ENCODE assay signal across 30 cellular contexts in the genomic region with DNA sequence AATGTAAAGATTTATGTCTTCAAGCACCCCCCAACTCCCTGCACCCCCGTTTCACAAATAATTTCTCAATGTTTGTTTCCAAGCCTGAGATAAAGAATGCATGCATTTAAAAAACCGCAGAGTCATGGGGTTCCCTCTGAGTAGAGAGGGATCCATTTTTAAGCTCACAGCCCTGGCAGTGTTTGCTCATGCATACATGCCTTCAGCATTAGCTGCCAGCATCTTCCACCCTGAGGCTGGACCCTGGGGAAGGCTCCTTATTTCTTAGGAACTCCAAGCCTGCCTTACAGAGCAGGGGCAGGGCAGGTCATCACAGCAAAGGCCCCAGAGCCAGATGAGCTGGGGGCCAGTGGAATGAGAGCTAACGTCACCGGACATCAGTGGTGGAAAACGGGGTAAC. TPM values are rescaled to one million over a fixed set of nuclear protein-coding genes. Genes with fewer than 3 reads are reported as not detected.
A peak's percentile ranks its signal among the peaks of the same experiment; 100 is the strongest.
DNase-seq lines count a peak whose midpoint lies in the region; FAIRE-seq and TF ChIP-seq lines count a peak whose summit lies in the region.
"Had no signal": no experiment of that assay in that cellular context is flagged by ENCODE, and none has a peak within 500 bp of the region (broad histone marks: within the 10 kb centered on the region; RNA-seq: fewer than 3 reads in every experiment).

No MANE protein-coding gene starts in this region.

- H3K4me1 Mint-ChIP-seq in H9 (peaks cover 4 to 15% of the 10 kb centered on the region in 2 experiments; a peak in 2 of 4 replicates), brain (peaks cover 82% of the 10 kb centered on the region)

- no peak overlapping the region for H3T11ph ChIP-seq in H9 (ENCODE audit: low read length)

- no peak overlapping the region for H4K8ac ChIP-seq in H9 (replicated peaks; ENCODE audit: insufficient read length, low read depth, low read length)

- H2BK15ac ChIP-seq in H9 (ENCODE audit: low read depth, low read length): no peak overlapping the region

- H3K23me2 ChIP-seq in H9 (ENCODE audit: insufficient read length, low read depth, low read length, poor library complexity, severe bottlenecking): no peaks in the 10 kb centered on the region

- no peaks in the 10 kb centered on the region for H4K20me1 ChIP-seq in H9 (ENCODE audit: control insufficient read depth, insufficient read depth, insufficient read length)

- FAIRE-seq in D721Med (lab: Jason Lieb, UNC): no peak
- FAIRE-seq: GM12892, RCC 7860 had no signal

- TF ChIP-seq CTCF in 22Rv1 (IDR thresholded peaks at IDR 0.05) (no peak), H9 (conservative IDR thresholded peaks at IDR 0.05) (no peak), brain (conservative IDR thresholded peaks at IDR 0.05) (no peak), brain microvascular endothelial cell (IDR thresholded peaks at IDR 0.05; ENCODE audit: low read depth, low read length, missing control alignments) (no peak), D721Med (IDR thresholded peaks at IDR 0.05; ENCODE audit: insufficient read depth, missing control alignments) (no peak)

- no peak overlapping the region for H3K4me3 ChIP-seq in brain microvascular endothelial cell (ENCODE audit: low read depth, low read length)
- H3K4me3 ChIP-seq: adrenal gland, BLaER1, breast epithelium, coronary artery, esophagus squamous epithelium, heart right ventricle, SJCRH30 had no signal

- H3K14ac ChIP-seq in H9 (ENCODE audit: insufficient read depth, low read length): no peak overlapping the region

- no peak overlapping the region for H2BK12ac ChIP-seq in H9 (ENCODE audit: insufficient read length, low read depth, low read length)

- H2BK120ac ChIP-seq in H9 (ENCODE audit: low read depth, low read length, poor library complexity, severe bottlenecking): no peak overlapping the region

- no CpG with 5 or more reads among the region's 5 CpGs for WGBS in H9 (ENCODE audit: extremely low coverage, insufficient read length, low lambda C conversion rate)

- H3K79me1 ChIP-seq in H9 (ENCODE audit: insufficient read depth, low read depth, low read length, poor library complexity, severe bottlenecking): no peaks in the 10 kb centered on the region

- no peak for DNase-seq in H9
- DNase-seq in hepatic stellate cell (ENCODE audit: low spot score): peak; percentile 35
- no peak for DNase-seq in brain microvascular endothelial cell
- no peak for DNase-seq in NCI-H345 (lab: John Stamatoyannopoulos, UW)
- no peak for DNase-seq in D721Med (ENCODE audit: insufficient read length, low spot score)
- DNase-seq in head of caudate nucleus: no peak
- DNase-seq: activated CD4-positive, alpha-beta T cell treated with anti-CD3 and anti-CD28 coated beads for 4 hours; activated T-cell treated with anti-CD3 and anti-CD28 coated beads, Interleukin-2, amount 50 U/mL, for 4 hours; adrenal gland; COR-L47; DMS79; endodermal cell; esophagus squamous epithelium; heart right ventricle; KG1; left cardiac atrium; MM.1S; naive B cell; NCI-H1417 treated with DMSO at 0.1 percent for 48 hours; NCI-H524; nucleus accumbens; SJCRH30; substantia nigra had no signal

- no peak overlapping the region for H3K4ac ChIP-seq in H9 (ENCODE audit: low read depth, low read length)

- no peak overlapping the region for H3K23ac ChIP-seq in H9 (ENCODE audit: insufficient read length, low read depth, low read length)

- H3K36me3 Mint-ChIP-seq in H9 (ENCODE audit: insufficient read depth in 1 of 3, low read depth in 3 of 3): peaks cover 16 to 85% (median 76%) of the 10 kb centered on the region in 3 experiments; a peak in 6 of 7 replicates
- peaks cover 58% of the 10 kb centered on the region for H3K36me3 Mint-ChIP-seq in brain

- no peaks in the 10 kb centered on the region for H3K9me3 Mint-ChIP-seq in H9
- H3K9me3 Mint-ChIP-seq in brain: peaks cover 0 to 5% (median 0%) of the 10 kb centered on the region in 5 experiments
- H3K9me3 Mint-ChIP-seq: activated T-cell treated with anti-CD3 and anti-CD28 coated beads, Interleukin-2, amount 50 U/mL, for 4 hours; endodermal cell; naive B cell had no signal

- H3K36me3 ChIP-seq in brain microvascular endothelial cell (replicated peaks): peaks cover 57% of the 10 kb centered on the region
- H3K36me3 ChIP-seq: BLaER1 had no signal

- H3K27me3 Mint-ChIP-seq in H9 (ENCODE audit: low read depth) (no peaks in the 10 kb centered on the region), brain (peaks cover 6% of the 10 kb centered on the region)
- H3K27me3 Mint-ChIP-seq: naive B cell had no signal

- H3K56ac ChIP-seq in H9 (ENCODE audit: insufficient read length, low read depth, low read length): no peak overlapping the region

- no peaks in the 10 kb centered on the region for H3K4me1 ChIP-seq in H9 (ENCODE audit: insufficient read depth, low read length)
- H3K4me1 ChIP-seq: breast epithelium had no signal

- no peak overlapping the region for H3K18ac ChIP-seq in H9 (ENCODE audit: insufficient read length, low read depth, low read length)

- H3K4me2 ChIP-seq in H9 (ENCODE audit: insufficient read depth, insufficient read length, low read length): no peak overlapping the region
- H3K4me2 ChIP-seq: BLaER1 had no signal

- no peak overlapping the region for H3K9ac ChIP-seq in H9 (ENCODE audit: extremely low read depth, insufficient read length, low read length)
- H3K9ac ChIP-seq: BLaER1 had no signal

- H3K27ac Mint-ChIP-seq in H9: peak overlapping the region; percentile 34 to 97 (median 42); a peak in 5 of 7 replicates
- peak overlapping the region in 3 of 5 experiments; percentile 8 to 41 (median 37) for H3K27ac Mint-ChIP-seq in brain
- H3K27ac Mint-ChIP-seq: endodermal cell had no signal

- no peak overlapping the region for H2BK5ac ChIP-seq in H9 (ENCODE audit: insufficient read length, low read length)

- H2BK20ac ChIP-seq in H9 (ENCODE audit: low read depth, low read length, poor library complexity, severe bottlenecking): no peak overlapping the region

- H3K4me3 Mint-ChIP-seq in H9 (no peak overlapping the region), brain (no peak overlapping the region)
- H3K4me3 Mint-ChIP-seq: activated T-cell treated with anti-CD3 and anti-CD28 coated beads, Interleukin-2, amount 50 U/mL, for 4 hours; endodermal cell had no signal

- no peaks in the 10 kb centered on the region for H3K79me2 ChIP-seq in H9 (ENCODE audit: insufficient read depth, low read length)

- intact Hi-C loops in head of caudate nucleus (cut with DNase I): no loop called here

- no peak overlapping the region for H4K5ac ChIP-seq in H9 (ENCODE audit: insufficient read length, low read depth, low read length)

- no peak overlapping the region for H2AK5ac ChIP-seq in H9 (ENCODE audit: insufficient read length, low read length)

- no peak overlapping the region for H4K91ac ChIP-seq in H9 (ENCODE audit: insufficient read length, low read depth, low read length)

- H3K27me3 ChIP-seq in H9 (ENCODE audit: insufficient read depth, low read length) (no peaks in the 10 kb centered on the region), brain microvascular endothelial cell (replicated peaks) (no peaks in the 10 kb centered on the region)
- H3K27me3 ChIP-seq: adrenal gland, breast epithelium, esophagus squamous epithelium, heart right ventricle, SJCRH30 had no signal

- no peaks in the 10 kb centered on the region for H3K9me3 ChIP-seq in H9 (ENCODE audit: control insufficient read depth, low read depth, low read length)
- H3K9me3 ChIP-seq: adrenal gland, BLaER1, breast epithelium, esophagus squamous epithelium, heart right ventricle, SJCRH30 had no signal

- H3K27ac ChIP-seq in 22Rv1 (peak overlapping the region; percentile 56), H9 (ENCODE audit: insufficient read length, low read depth, low read length) (no peak overlapping the region), brain microvascular endothelial cell (no peak overlapping the region)
- H3K27ac ChIP-seq: adrenal gland, BLaER1, breast epithelium, coronary artery, esophagus squamous epithelium, heart right ventricle, SJCRH30 had no signal

- in situ Hi-C loops in brain microvascular endothelial cell (cut with HindIII; ENCODE audit: low pct_ligation_motif_present, low sequenced_read_pairs): no loop called here

- H2AFZ ChIP-seq in H9 (ENCODE audit: low read length): no peak overlapping the region

RNA-seq across cellular contexts. Expression of a gene that starts 31.3 kb away (rescaled TPM):
- total RNA-seq in H9 (2021): 91.3 and 98.2 TPM in 2 replicates
- 15.7 TPM for polyA plus RNA-seq in brain (ENCODE audit: insufficient read depth, low read depth, low replicate concordance)
